Comparison of ENCODE assay signal across 13 cellular contexts in genomic region chr5:122394313-122394712, GRCh38.
A peak's percentile ranks its signal among the peaks of the same experiment; 100 is the strongest.
DNase-seq lines count a peak whose midpoint lies in the region; ATAC-seq and TF ChIP-seq lines count a peak whose summit lies in the region.
"Had no signal": no experiment of that assay in that cellular context is flagged by ENCODE, and none has a peak within 500 bp of the region (broad histone marks: within the 10 kb centered on the region; RNA-seq: fewer than 3 reads in every experiment).

No MANE protein-coding gene starts in this region.

- 84 to 88% methylated on average over 3 of the region's 3 CpGs for WGBS in lower leg skin, 2 donors

- no peaks in the 10 kb centered on the region for H3K4me1 ChIP-seq in osteoblast (ENCODE audit: insufficient read depth, low read length)
- no peaks in the 10 kb centered on the region for H3K4me1 ChIP-seq in MM.1S (ENCODE audit: low read length)
- H3K4me1 ChIP-seq: BE2C had no signal

- no peak for TF ChIP-seq POLR2A in lower leg skin (IDR thresholded peaks at IDR 0.05)

- intact Hi-C loops in lower leg skin (cut with DNase I; ENCODE audit: low total_unique reads) = no loop called here

- H3K4me2 ChIP-seq in osteoblast (ENCODE audit: insufficient read depth, low read length) = no peak overlapping the region
- H3K4me2 ChIP-seq in MM.1S (ENCODE audit: low read depth, low read length) = no peak overlapping the region
- H3K4me2 ChIP-seq: GM23338 had no signal

- H3K4me3 ChIP-seq in choroid plexus epithelial cell (ENCODE audit: low read depth, low read length) = no peak overlapping the region
- no peak overlapping the region for H3K4me3 ChIP-seq in osteoblast (ENCODE audit: insufficient read depth, low read length)
- H3K4me3 ChIP-seq in lower leg skin (ENCODE audit: low read depth, poor library complexity, severe bottlenecking) = no peak overlapping the region
- no peak overlapping the region for H3K4me3 ChIP-seq in MM.1S (ENCODE audit: low read length)
- H3K4me3 ChIP-seq: GM23338 had no signal

- no peaks in the 10 kb centered on the region for H3K79me2 ChIP-seq in osteoblast (ENCODE audit: insufficient read depth, low read length)
- H3K79me2 ChIP-seq in MM.1S (ENCODE audit: low read length) = no peaks in the 10 kb centered on the region

- H3K9me3 ChIP-seq in osteoblast (ENCODE audit: low read depth, low read length) (no peaks in the 10 kb centered on the region), MM.1S (replicated peaks; ENCODE audit: insufficient read depth, low read length) (no peaks in the 10 kb centered on the region)
- H3K9me3 ChIP-seq: BE2C had no signal

- H3K9ac ChIP-seq in MM.1S (ENCODE audit: low read length) = no peak overlapping the region

- no peaks in the 10 kb centered on the region for H3K27me3 ChIP-seq in osteoblast (ENCODE audit: insufficient read depth, low read length)
- no peaks in the 10 kb centered on the region for H3K27me3 ChIP-seq in MM.1S (replicated peaks; ENCODE audit: insufficient read depth, low read length)

- peak; percentile 30 for DNase-seq in choroid plexus epithelial cell (ENCODE audit: low read depth)
- DNase-seq in iris pigment epithelial cell (ENCODE audit: low read depth) = peak; percentile 36
- DNase-seq in osteoblast (ENCODE audit: insufficient read length, low spot score, missing footprints) = peak; percentile 6
- DNase-seq in lower leg skin (ENCODE audit: low spot score in 2 of 2) = no peak
- no peak for DNase-seq in MM.1S
- DNase-seq in foreskin melanocyte = no peak
- DNase-seq: BE2C; CD4-positive, alpha-beta memory T cell; DMS79; H9 had no signal

- H3K36me3 ChIP-seq in osteoblast (ENCODE audit: insufficient read depth, low read length) (no peaks in the 10 kb centered on the region), MM.1S (replicated peaks; ENCODE audit: insufficient read depth, low read length) (no peaks in the 10 kb centered on the region)
- H3K36me3 ChIP-seq: BE2C had no signal

- H2AFZ ChIP-seq in osteoblast (ENCODE audit: low read length) (no peak overlapping the region), MM.1S (ENCODE audit: low read length) (no peak overlapping the region)
- H2AFZ ChIP-seq: GM23338 had no signal

- ATAC-seq in GM21528 (IDR thresholded peaks at IDR 0.05; ENCODE audit: low FRiP score, unreplicated experiment) = no peak
- ATAC-seq: GM23338 had no signal

- TF ChIP-seq CTCF in choroid plexus epithelial cell (conservative IDR thresholded peaks at IDR 0.05; ENCODE audit: low read depth, low read length) (no peak), osteoblast (IDR thresholded peaks at IDR 0.05; ENCODE audit: extremely low read depth, low read depth, low read length) (no peak), lower leg skin (IDR thresholded peaks at IDR 0.05) (no peak), MM.1S (IDR thresholded peaks at IDR 0.05; ENCODE audit: low read length) (no peak)

- H4K20me1 ChIP-seq in osteoblast (ENCODE audit: insufficient read depth, low read length) (no peaks in the 10 kb centered on the region), MM.1S (ENCODE audit: insufficient read depth, low read length) (no peaks in the 10 kb centered on the region)

- no peaks in the 10 kb centered on the region for H3F3A ChIP-seq in MM.1S (ENCODE audit: insufficient read depth, low read length)

- no peak overlapping the region for H3K27ac ChIP-seq in osteoblast (ENCODE audit: low read depth, low read length)
- no peak overlapping the region for H3K27ac ChIP-seq in MM.1S (ENCODE audit: low read length)
- H3K27ac ChIP-seq: C4-2B had no signal

- no peaks in the 10 kb centered on the region for H3K9me2 ChIP-seq in MM.1S (replicated peaks; ENCODE audit: insufficient read depth, low read length)

Comparison
In these comparisons a context has a peak if more than half of its experiments do, and no peak if none do; other contexts are left out.
1. DNase-seq: peak in choroid plexus epithelial cell (single experiment), iris pigment epithelial cell (single experiment) and osteoblast (single experiment); none in lower leg skin (0 of 2), MM.1S (single experiment) and foreskin melanocyte (single experiment).